6 cellular contexts compared by ENCODE assay signal in the genomic region with DNA sequence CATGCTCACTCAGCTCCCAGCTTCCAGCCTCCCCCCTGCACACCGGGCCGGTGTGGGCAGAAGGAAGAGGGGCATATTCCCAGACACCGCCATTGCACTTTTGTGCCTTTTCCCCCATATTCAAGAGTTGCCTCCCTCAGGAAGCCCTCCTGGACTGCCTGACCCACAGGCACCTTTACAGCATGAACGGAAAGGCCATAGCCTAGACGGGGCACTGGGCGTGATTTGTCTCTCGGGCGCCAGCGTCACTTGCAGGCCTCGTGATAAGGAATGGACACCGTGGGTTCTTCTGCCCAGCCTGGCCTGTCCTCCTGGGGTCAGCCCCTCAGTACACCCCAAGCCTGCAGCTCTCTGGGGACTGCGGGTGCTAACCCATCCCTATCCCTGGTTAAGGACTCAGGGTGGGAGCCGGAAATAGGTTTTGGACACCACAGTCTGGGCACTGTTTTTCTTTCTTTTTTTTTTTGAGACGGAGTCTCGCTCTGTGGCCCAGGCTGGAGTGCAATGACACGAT. TPM values are rescaled to one million over a fixed set of nuclear protein-coding genes. Genes with fewer than 3 reads are reported as not detected.
A peak's percentile ranks its signal among the peaks of the same experiment; 100 is the strongest.
DNase-seq lines count a peak whose midpoint lies in the region; ATAC-seq and TF ChIP-seq lines count a peak whose summit lies in the region.

No MANE protein-coding gene starts in this region.

- peak overlapping the region; percentile 100 for H3K4me2 ChIP-seq in osteoblast (ENCODE audit: insufficient read depth, low read length)

- H4K20me1 ChIP-seq in osteoblast (ENCODE audit: insufficient read depth, low read length) = peaks cover 19% of the 10 kb centered on the region

- H3K4me1 ChIP-seq in osteoblast (ENCODE audit: insufficient read depth, low read length) = peaks cover 15% of the 10 kb centered on the region

- no peaks in the 10 kb centered on the region for H3K27me3 ChIP-seq in osteoblast (ENCODE audit: insufficient read depth, low read length)

- peaks cover 2% of the 10 kb centered on the region for H3K36me3 ChIP-seq in osteoblast (ENCODE audit: insufficient read depth, low read length)

- peaks cover 40% of the 10 kb centered on the region for H3K79me2 ChIP-seq in osteoblast (ENCODE audit: insufficient read depth, low read length)

- H3K4me3 ChIP-seq in HFF-Myc (replicated peaks; ENCODE audit: low read depth, low read length) (peak overlapping the region; percentile 96), osteoblast (ENCODE audit: insufficient read depth, low read length) (peak overlapping the region; percentile 96)

- H3K9me3 ChIP-seq in osteoblast (ENCODE audit: low read depth, low read length) = no peaks in the 10 kb centered on the region

- TF ChIP-seq CTCF in HFF-Myc (IDR thresholded peaks at IDR 0.05; ENCODE audit: low read depth, low read length, missing control alignments) = no peak
- TF ChIP-seq CTCF in osteoblast (IDR thresholded peaks at IDR 0.05; ENCODE audit: extremely low read depth, low read depth, low read length) = no peak

- DNase-seq in HFF-Myc (ENCODE audit: extremely low read depth, low read depth) (no peak), caudate nucleus (lab: John Stamatoyannopoulos, UW) (no peak), osteoblast (ENCODE audit: insufficient read length, low spot score, missing footprints) (peak; percentile 90), NCI-H748 treated with DMSO at 0.1 percent for 48 hours (lab: John Stamatoyannopoulos, UW) (no peak)

- peak overlapping the region; percentile 95 for H3K27ac ChIP-seq in caudate nucleus (ENCODE audit: low read depth, low read length)
- peak overlapping the region; percentile 95 for H3K27ac ChIP-seq in osteoblast (ENCODE audit: low read depth, low read length)

- ATAC-seq in HG03342 (IDR thresholded peaks at IDR 0.05; ENCODE audit: unreplicated experiment) (no peak), GM21717 (IDR thresholded peaks at IDR 0.05; ENCODE audit: unreplicated experiment) (no peak)

- H2AFZ ChIP-seq in osteoblast (ENCODE audit: low read length) = peak overlapping the region; percentile 98

RNA-seq across cellular contexts. Expression of gene UQCR11, which starts 0.9 kb away (rescaled TPM):
- 37.4 and 39.4 TPM in 2 replicates for total RNA-seq in osteoblast

RNA-seq across cellular contexts. Expression of gene MBD3, which starts 13.5 kb away (rescaled TPM):
- 76.9 and 78.5 TPM in 2 replicates for total RNA-seq in osteoblast

RNA-seq across cellular contexts. Expression of gene MEX3D, which starts 38.1 kb away (rescaled TPM):
- 38.0 and 47.0 TPM in 2 replicates for total RNA-seq in osteoblast

RNA-seq across cellular contexts. Expression of gene TCF3, which starts 46.2 kb away (rescaled TPM):
- total RNA-seq in osteoblast = 46.6 and 55.0 TPM in 2 replicates
